ENCODE assay signal across 8 cellular contexts in genomic region chr11:66052664-66052982, GRCh38. TPM values are rescaled to one million over a fixed set of nuclear protein-coding genes. Genes with fewer than 3 reads are reported as not detected.
DNase-seq lines count a peak whose midpoint lies in the region; ATAC-seq and TF ChIP-seq lines count a peak whose summit lies in the region.

No MANE protein-coding gene starts in this region.

- H3K27ac Mint-ChIP-seq in MCF 10A (ENCODE audit: low read depth, unreplicated experiment): peak overlapping the region; percentile 91
- peak overlapping the region; percentile 100 for H3K27ac Mint-ChIP-seq in mesothelial cell of epicardium

- no peak for TF ChIP-seq CTCF in heart right ventricle (IDR thresholded peaks at IDR 0.05)
- no peak for TF ChIP-seq CTCF in MCF 10A (IDR thresholded peaks at IDR 0.05; ENCODE audit: unreplicated experiment)
- TF ChIP-seq CTCF in mesothelial cell of epicardium (IDR thresholded peaks at IDR 0.05; ENCODE audit: unreplicated experiment): no peak

- H3K4me1 Mint-ChIP-seq in MCF 10A (ENCODE audit: insufficient read depth, unreplicated experiment) (peaks cover 5% of the 10 kb centered on the region), mesothelial cell of epicardium (peaks cover 46% of the 10 kb centered on the region)

- BruUV-seq in MCF 10A (replicated peaks; lab: Mats Ljungman, UMichigan): no TSS peak

- intact Hi-C loops in heart right ventricle (cut with DNase I) (loop anchor here in 2 of 10 donors (2.0 kb wide), 2 partner anchors 16 to 50 kb away; partner anchors contain the start of genes BANF1 (in 1 of the 2) and EIF1AD (in 1 of the 2)), left cardiac atrium (cut with DNase I) (no loop called here), MCF 10A (cut with micrococcal nuclease) (loop anchor here (10.0 kb wide), 1 partner anchor 48 kb away; the partner anchor contains the start of genes BANF1 and EIF1AD), aorta (cut with DNase I) (no loop called here)

- H3K9me3 Mint-ChIP-seq in MCF 10A (ENCODE audit: unreplicated experiment) (no peaks in the 10 kb centered on the region), mesothelial cell of epicardium (no peaks in the 10 kb centered on the region)

- 0 to 2% methylated on average over 17 of the region's 17 CpGs for WGBS in heart right ventricle, 2 donors
- 0 to 1% methylated on average over 17 of the region's 17 CpGs for WGBS in aorta, 2 donors

- H3K36me3 ChIP-seq in heart right ventricle: peaks cover 0 to 45% (median 22%) of the 10 kb centered on the region in 9 donors
- no peaks in the 10 kb centered on the region for H3K36me3 ChIP-seq in aorta (ENCODE audit: control insufficient read depth in 1 of 2, insufficient read depth in 2 of 2, low read length in 1 of 2)

- no peak for DNase-seq in heart right ventricle
- no peak for DNase-seq in left cardiac atrium
- DNase-seq in MCF 10A (ENCODE audit: unreplicated experiment): no peak
- DNase-seq in mesothelial cell of epicardium (ENCODE audit: low spot score in 2 of 2, unreplicated experiment in 2 of 2): no peak
- DNase-seq in aorta: no peak
- no peak for DNase-seq in iPS-NIHi11 (ENCODE audit: low spot score)
- DNase-seq in cerebellar nuclear complex (lab: John Stamatoyannopoulos, UW): no peak

- POLR2A ChIA-PET in MCF 10A (lab: Yijun Ruan, JAX): interaction anchor here (0.6 to 6.5 kb wide), 29 partner anchors 8 to 633 kb away, joined by 3 to 69 read pairs (median 4); partner anchors contain the start of genes BANF1, CCDC85B, CFL1 and EIF1AD

- peaks cover 0 to 24% (median 16%) of the 10 kb centered on the region in 7 donors for H3K27me3 ChIP-seq in heart right ventricle
- no peaks in the 10 kb centered on the region for H3K27me3 ChIP-seq in aorta (ENCODE audit: control insufficient read depth in 1 of 2, insufficient read depth in 2 of 2, low read length in 1 of 2)

- peaks cover 44% of the 10 kb centered on the region for H3K36me3 Mint-ChIP-seq in MCF 10A (ENCODE audit: insufficient read depth, unreplicated experiment)
- peaks cover 13% of the 10 kb centered on the region for H3K36me3 Mint-ChIP-seq in mesothelial cell of epicardium

- H3K27me3 Mint-ChIP-seq in MCF 10A (ENCODE audit: insufficient read depth, unreplicated experiment): no peaks in the 10 kb centered on the region
- H3K27me3 Mint-ChIP-seq in mesothelial cell of epicardium (ENCODE audit: low read depth): peaks cover 4% of the 10 kb centered on the region

- H3K4me3 ChIP-seq in heart right ventricle (peak overlapping the region; percentile 77 to 100 (median 97)), aorta (ENCODE audit: low read length in 2 of 2) (peak overlapping the region; percentile 96 to 99)

- H3K4me3 Mint-ChIP-seq in MCF 10A (ENCODE audit: unreplicated experiment) (peak overlapping the region; percentile 97), mesothelial cell of epicardium (peak overlapping the region; percentile 99)

- H3K9me3 ChIP-seq in heart right ventricle (no peaks in the 10 kb centered on the region), aorta (ENCODE audit: control insufficient read depth, low read length) (no peaks in the 10 kb centered on the region)

- ATAC-seq in heart right ventricle (no peak), left cardiac atrium (no peak), aorta (ENCODE audit: low FRiP score) (no peak), HG02870 (IDR thresholded peaks at IDR 0.05; ENCODE audit: unreplicated experiment) (no peak)

- H3K4me1 ChIP-seq in heart right ventricle (peaks cover 7 to 47% (median 28%) of the 10 kb centered on the region in 9 donors), aorta (ENCODE audit: control insufficient read depth in 1 of 2, insufficient read depth in 2 of 2, low read length in 2 of 2) (peaks cover 0 to 4% of the 10 kb centered on the region in 2 donors)

- H3K27ac ChIP-seq in heart right ventricle (peak overlapping the region in 9 of 10 donors; percentile 88 to 97 (median 93)), aorta (ENCODE audit: low read depth in 1 of 2, low read length in 2 of 2) (peak overlapping the region; percentile 45 to 76)

- CTCF ChIA-PET in MCF 10A (lab: Yijun Ruan, JAX): interaction anchor here (0.6 to 6.1 kb wide), 7 partner anchors 11 to 378 kb away, joined by 3 to 75 read pairs (median 4); no protein-coding TSS in a partner anchor

RNA-seq across cellular contexts. Expression of gene SF3B2, which starts 0.5 kb away (rescaled TPM):
- total RNA-seq in heart right ventricle: 10 to 100 TPM; 62.0 to 89.8 (median 72.7) TPM
- 10 to 100 TPM; 46.5 to 94.9 TPM for polyA plus RNA-seq in heart right ventricle
- 100 to 1,000 TPM in 1 of 2 donors, 10 to 100 TPM in 1; 78.7 to 101 TPM for total RNA-seq in left cardiac atrium
- 241 and 317 TPM in 2 replicates for total RNA-seq in MCF 10A (2022)
- 182 to 201 TPM (median 195 TPM) in 3 replicates for total RNA-seq in mesothelial cell of epicardium
- 100 to 1,000 TPM; 141 to 146 TPM for total RNA-seq in aorta
- polyA plus RNA-seq in aorta: 100 to 1,000 TPM in 1 of 2 donors, 10 to 100 TPM in 1; 59.0 to 126 TPM

RNA-seq across cellular contexts. Expression of gene GAL3ST3, which starts 3.7 kb away (rescaled TPM):
- total RNA-seq in heart right ventricle (1 to 10 TPM; 1.9 to 4.6 (median 2.5) TPM), left cardiac atrium (1 to 10 TPM; 7.8 to 9.8 TPM), MCF 10A (2022) (not detected in 2 replicates), mesothelial cell of epicardium (4.7 to 5.7 TPM (median 4.9 TPM) in 3 replicates), aorta (not detected)
- polyA plus RNA-seq in heart right ventricle (1 to 10 TPM in 1 of 2 donors, under 1 TPM in 1; 0.07 to 1.0 TPM), aorta (not detected)

RNA-seq across cellular contexts. Expression of gene PACS1, which starts 17.4 kb away (rescaled TPM):
- total RNA-seq in heart right ventricle (100 to 1,000 TPM in 4 of 10 donors, 10 to 100 TPM in 6; 50.0 to 121 (median 81.9) TPM), left cardiac atrium (10 to 100 TPM; 51.6 to 74.4 TPM), MCF 10A (2022) (32.2 and 33.5 TPM in 2 replicates), mesothelial cell of epicardium (81.6 to 88.0 TPM (median 87.0 TPM) in 3 replicates), aorta (100 to 1,000 TPM in 1 of 2 donors, 10 to 100 TPM in 1; 85.7 to 119 TPM)
- polyA plus RNA-seq in heart right ventricle (10 to 100 TPM; 24.1 to 28.2 TPM), aorta (10 to 100 TPM; 16.2 to 32.5 TPM)

RNA-seq across cellular contexts. Expression of gene CATSPER1, which starts 26.3 kb away (rescaled TPM):
- total RNA-seq in heart right ventricle (1 to 10 TPM in 1 of 10 donors, not detected in 9; 1.1 TPM), left cardiac atrium (under 1 TPM in 1 of 2 donors, not detected in 1; 0.26 TPM), MCF 10A (2022) (0.61 and 0.79 TPM in 2 replicates), mesothelial cell of epicardium (not detected in 3 replicates), aorta (1 to 10 TPM; 1.0 to 1.2 TPM)
- polyA plus RNA-seq in heart right ventricle (under 1 TPM in 1 of 2 donors, not detected in 1; 0.17 TPM), aorta (under 1 TPM in 1 of 2 donors, not detected in 1; 0.10 TPM)

RNA-seq across cellular contexts. Expression of gene CST6, which starts 40.8 kb away (rescaled TPM):
- under 1 TPM in 3 of 10 donors, not detected in 7; 0.35 to 0.69 (median 0.43) TPM for total RNA-seq in heart right ventricle
- polyA plus RNA-seq in heart right ventricle: 1 to 10 TPM in 1 of 2 donors, under 1 TPM in 1; 0.44 to 2.6 TPM
- 1 to 10 TPM in 1 of 2 donors, under 1 TPM in 1; 0.91 to 2.6 TPM for total RNA-seq in left cardiac atrium
- not detected in 2 replicates for total RNA-seq in MCF 10A (2022)
- 1.1 to 1.2 TPM (median 1.2 TPM) in 3 replicates for total RNA-seq in mesothelial cell of epicardium
- 10 to 100 TPM in 1 of 2 donors, 1 to 10 TPM in 1; 6.6 to 14.0 TPM for total RNA-seq in aorta
- 10 to 100 TPM; 19.0 to 28.0 TPM for polyA plus RNA-seq in aorta
